Comparison of ENCODE assay signal across 8 cellular contexts in genomic region chr7:128883622-128884549, GRCh38. TPM values are rescaled to one million over a fixed set of nuclear protein-coding genes. Genes with fewer than 3 reads are reported as not detected.
DNase-seq lines count a peak whose midpoint lies in the region; ATAC-seq and TF ChIP-seq lines count a peak whose summit lies in the region.

No MANE protein-coding gene starts in this region.

- no peaks in the 10 kb centered on the region for H3K36me3 Mint-ChIP-seq in CD4-positive, alpha-beta T cell (ENCODE audit: low read depth)
- no peaks in the 10 kb centered on the region for H3K36me3 Mint-ChIP-seq in activated T-cell treated with anti-CD3 and anti-CD28 coated beads, Interleukin-2, amount 50 U/mL, for 4 hours (ENCODE audit: insufficient read depth)

- H3K4me1 ChIP-seq in Peyer's patch (peaks cover 0 to 11% (median 2%) of the 10 kb centered on the region in 4 donors), neutrophil (ENCODE audit: control insufficient read depth in 1 of 2, insufficient read depth in 1 of 2, low read depth in 1 of 2, low read length in 1 of 2) (no peaks in the 10 kb centered on the region), suprapubic skin (no peaks in the 10 kb centered on the region)

- H3K4me3 ChIP-seq in Peyer's patch = peak overlapping the region; percentile 41 to 50 (median 49)
- H3K4me3 ChIP-seq in fibroblast of mammary gland (ENCODE audit: control insufficient read depth, low read depth, low read length) = no peak overlapping the region
- no peak overlapping the region for H3K4me3 ChIP-seq in neutrophil (ENCODE audit: low read depth in 1 of 2, low read length in 1 of 2)
- H3K4me3 ChIP-seq in suprapubic skin = no peak overlapping the region

- CTCF ChIA-PET in CD4-positive, alpha-beta T cell (lab: Charles Lee) = interaction anchor here (0.6 to 4.6 kb wide), 15 partner anchors 10 to 335 kb away, joined by 3 to 45 read pairs (median 4); partner anchors contain the start of genes ATP6V1F and CALU

- TF ChIP-seq EP300 in Ishikawa (IDR thresholded peaks at IDR 0.05; ENCODE audit: borderline replicate concordance) (no peak), suprapubic skin (IDR thresholded peaks at IDR 0.05) (no peak)

- POLR2A ChIA-PET in CD4-positive, alpha-beta T cell (lab: Charles Lee) = interaction anchor here (1.0 to 1.4 kb wide), 2 partner anchors 15 to 21 kb away, joined by 4 read pairs; partner anchors contain the start of gene ATP6V1F

- 40% methylated on average over 21 of the region's 22 CpGs for WGBS in suprapubic skin

- TF ChIP-seq RAD21 in Ishikawa (IDR thresholded peaks at IDR 0.05; ENCODE audit: low read depth) = peak; percentile 86

- intact Hi-C loops in CD4-positive, alpha-beta T cell (cut with DNase I, micrococcal nuclease) = loop anchor here (1.0 to 5.0 kb wide), 8 partner anchors 21 to 459 kb away; partner anchors contain the start of genes ATP6V1F (in 1 of the 2) and CCDC136 (in 1 of the 2)

- no peaks in the 10 kb centered on the region for H3K4me1 Mint-ChIP-seq in CD4-positive, alpha-beta T cell (ENCODE audit: low read depth)
- peaks cover 1% of the 10 kb centered on the region for H3K4me1 Mint-ChIP-seq in activated T-cell treated with anti-CD3 and anti-CD28 coated beads, Interleukin-2, amount 50 U/mL, for 4 hours (ENCODE audit: low read depth)

- H3K4me3 Mint-ChIP-seq in CD4-positive, alpha-beta T cell = no peak overlapping the region
- H3K4me3 Mint-ChIP-seq in activated T-cell treated with anti-CD3 and anti-CD28 coated beads, Interleukin-2, amount 50 U/mL, for 4 hours = peak overlapping the region; percentile 16

- H3K36me3 ChIP-seq in Peyer's patch (no peaks in the 10 kb centered on the region), neutrophil (no peaks in the 10 kb centered on the region), suprapubic skin (no peaks in the 10 kb centered on the region)

- no peak overlapping the region for H3K27ac Mint-ChIP-seq in CD4-positive, alpha-beta T cell

- H3K9me3 ChIP-seq in CD4-positive, alpha-beta T cell (ENCODE audit: control insufficient read depth, low read length) = no peaks in the 10 kb centered on the region
- no peaks in the 10 kb centered on the region for H3K9me3 ChIP-seq in Peyer's patch
- H3K9me3 ChIP-seq in neutrophil = no peaks in the 10 kb centered on the region
- H3K9me3 ChIP-seq in suprapubic skin = no peaks in the 10 kb centered on the region

- H3K27me3 ChIP-seq in CD4-positive, alpha-beta T cell (ENCODE audit: control insufficient read depth, insufficient read depth, low read length) = peaks cover 15% of the 10 kb centered on the region
- H3K27me3 ChIP-seq in Peyer's patch (no peaks in the 10 kb centered on the region), neutrophil (peaks cover 32% of the 10 kb centered on the region), suprapubic skin (no peaks in the 10 kb centered on the region)

- H3K27me3 Mint-ChIP-seq in CD4-positive, alpha-beta T cell = peaks cover 5% of the 10 kb centered on the region
- peaks cover 10% of the 10 kb centered on the region for H3K27me3 Mint-ChIP-seq in activated T-cell treated with anti-CD3 and anti-CD28 coated beads, Interleukin-2, amount 50 U/mL, for 4 hours (ENCODE audit: low read depth)

- DNase-seq in CD4-positive, alpha-beta T cell = peak; percentile 75 to 92 (median 81)
- DNase-seq in Peyer's patch (peak; percentile 85 to 94 (median 92)), fibroblast of mammary gland (ENCODE audit: low read depth) (peak; percentile 65), suprapubic skin (ENCODE audit: low spot score in 2 of 2) (peak; percentile 87 to 91)
- peak; percentile 88 for DNase-seq in activated T-cell treated with anti-CD3 and anti-CD28 coated beads, Interleukin-2, amount 50 U/mL, for 4 hours

- no peaks in the 10 kb centered on the region for H3K9me3 Mint-ChIP-seq in CD4-positive, alpha-beta T cell
- no peaks in the 10 kb centered on the region for H3K9me3 Mint-ChIP-seq in activated T-cell treated with anti-CD3 and anti-CD28 coated beads, Interleukin-2, amount 50 U/mL, for 4 hours

- H3K27ac ChIP-seq in CD4-positive, alpha-beta T cell (ENCODE audit: low read depth, low read length) = no peak overlapping the region
- H3K27ac ChIP-seq in Peyer's patch (peak overlapping the region in 3 of 4 donors; percentile 61 to 76 (median 75)), neutrophil (no peak overlapping the region), suprapubic skin (no peak overlapping the region)

- TF ChIP-seq POLR2A in Peyer's patch (IDR thresholded peaks at IDR 0.05) (peak; percentile 39 to 64), suprapubic skin (IDR thresholded peaks at IDR 0.05) (no peak)

- TF ChIP-seq CTCF in CD4-positive, alpha-beta T cell (IDR thresholded peaks at IDR 0.05) = peak; percentile 99
- TF ChIP-seq CTCF in Peyer's patch (IDR thresholded peaks at IDR 0.05) (peak; percentile 58 to 97 (median 90)), fibroblast of mammary gland (conservative IDR thresholded peaks at IDR 0.05; ENCODE audit: control insufficient read depth, insufficient read depth, low read depth, low read length) (peak; percentile 82), neutrophil (IDR thresholded peaks at IDR 0.05) (peak; percentile 85), suprapubic skin (IDR thresholded peaks at IDR 0.05) (peak; percentile 87 to 92)

- peak; percentile 92 for ATAC-seq in CD4-positive, alpha-beta T cell (ENCODE audit: poor library complexity)
- peak; percentile 64 for ATAC-seq in GM19397 (IDR thresholded peaks at IDR 0.05; ENCODE audit: unreplicated experiment)
- peak; percentile 87 to 90 for ATAC-seq in activated T-cell treated with anti-CD3 and anti-CD28 coated beads, Interleukin-2, amount 50 U/mL, for 4 hours

TF ChIP-seq in Ishikawa, 13 proteins besides CTCF, POLR2A, EP300 and RAD21:
- TF ChIP-seq TCF12 (IDR thresholded peaks at IDR 0.05; ENCODE audit: low read depth) = no peak
- no peak for TF ChIP-seq YY1 (IDR thresholded peaks at IDR 0.05; ENCODE audit: low read depth)
- TF ChIP-seq USF1 (IDR thresholded peaks at IDR 0.05) = no peak
- no peak for TF ChIP-seq MAX (IDR thresholded peaks at IDR 0.05)
- TF ChIP-seq EGR1 (IDR thresholded peaks at IDR 0.05) = no peak
- TF ChIP-seq NFIC (IDR thresholded peaks at IDR 0.05) = no peak
- no peak for TF ChIP-seq CEBPB (IDR thresholded peaks at IDR 0.05)
- TF ChIP-seq FOXM1 (IDR thresholded peaks at IDR 0.05; ENCODE audit: borderline replicate concordance, low read depth) = no peak
TF ChIP-seq in Ishikawa: peak in this region for 0.

RNA-seq across cellular contexts. Expression of gene ATP6V1F, which starts 21.2 kb away (rescaled TPM):
- 10 to 100 TPM; 49.6 to 54.3 TPM for total RNA-seq in CD4-positive, alpha-beta T cell
- 10 to 100 TPM; 71.3 to 88.3 (median 84.6) TPM for total RNA-seq in Peyer's patch
- 100 to 1,000 TPM; 120 to 137 (median 127) TPM for total RNA-seq in activated T-cell treated with anti-CD3 and anti-CD28 coated beads, Interleukin-2, amount 50 U/mL, for 4 hours
- total RNA-seq in suprapubic skin = 100 to 1,000 TPM in 3 of 4 donors, 10 to 100 TPM in 1; 78.4 to 165 (median 148) TPM

RNA-seq across cellular contexts. Expression of gene KCP, which starts 26.6 kb away (rescaled TPM):
- under 1 TPM in 1 of 2 experiments, not detected in 1; 0.11 TPM for total RNA-seq in CD4-positive, alpha-beta T cell
- total RNA-seq in Peyer's patch (10 to 100 TPM in 1 of 4 donors, 1 to 10 TPM in 3; 3.3 to 14.1 (median 6.7) TPM), suprapubic skin (under 1 TPM; 0.17 to 0.57 (median 0.36) TPM)
- under 1 TPM; 0.10 to 0.40 (median 0.27) TPM for total RNA-seq in activated T-cell treated with anti-CD3 and anti-CD28 coated beads, Interleukin-2, amount 50 U/mL, for 4 hours

RNA-seq across cellular contexts. Expression of gene FLNC, which starts 53.7 kb away (rescaled TPM):
- under 1 TPM; 0.06 to 0.08 TPM for total RNA-seq in CD4-positive, alpha-beta T cell
- total RNA-seq in Peyer's patch (10 to 100 TPM in 1 of 4 donors, 1 to 10 TPM in 3; 4.2 to 23.1 (median 6.5) TPM), suprapubic skin (1 to 10 TPM; 3.8 to 5.1 (median 4.3) TPM)
- total RNA-seq in activated T-cell treated with anti-CD3 and anti-CD28 coated beads, Interleukin-2, amount 50 U/mL, for 4 hours = under 1 TPM; 0.16 to 0.33 (median 0.25) TPM

RNA-seq across cellular contexts. Expression of gene IRF5, which starts 53.8 kb away (rescaled TPM):
- total RNA-seq in CD4-positive, alpha-beta T cell = 1 to 10 TPM; 1.7 to 1.8 TPM
- total RNA-seq in Peyer's patch (10 to 100 TPM; 16.9 to 27.1 (median 21.7) TPM), suprapubic skin (10 to 100 TPM in 3 of 4 donors, 1 to 10 TPM in 1; 8.9 to 22.8 (median 18.6) TPM)
- 10 to 100 TPM in 1 of 3 donors, 1 to 10 TPM in 2; 4.2 to 15.4 (median 8.4) TPM for total RNA-seq in activated T-cell treated with anti-CD3 and anti-CD28 coated beads, Interleukin-2, amount 50 U/mL, for 4 hours

Comparison
In these comparisons a context has a peak if more than half of its experiments do, and no peak if none do; other contexts are left out.
1. H3K27ac ChIP-seq: peak in Peyer's patch (3 of 4); none in CD4-positive, alpha-beta T cell (single experiment), neutrophil (single experiment) and suprapubic skin (single experiment).
2. H3K4me3 ChIP-seq: peak in Peyer's patch (4 of 4); none in fibroblast of mammary gland (single experiment), neutrophil (0 of 2) and suprapubic skin (single experiment).
3. POLR2A ChIP-seq: peak in Peyer's patch (2 of 2); none in suprapubic skin (0 of 2).
4. Peak in every context shown above with its lines, with median percentiles within 50 percentile points of each other: ATAC-seq, DNase-seq and CTCF ChIP-seq.